21 cellular contexts compared by ENCODE assay signal in the genomic region with DNA sequence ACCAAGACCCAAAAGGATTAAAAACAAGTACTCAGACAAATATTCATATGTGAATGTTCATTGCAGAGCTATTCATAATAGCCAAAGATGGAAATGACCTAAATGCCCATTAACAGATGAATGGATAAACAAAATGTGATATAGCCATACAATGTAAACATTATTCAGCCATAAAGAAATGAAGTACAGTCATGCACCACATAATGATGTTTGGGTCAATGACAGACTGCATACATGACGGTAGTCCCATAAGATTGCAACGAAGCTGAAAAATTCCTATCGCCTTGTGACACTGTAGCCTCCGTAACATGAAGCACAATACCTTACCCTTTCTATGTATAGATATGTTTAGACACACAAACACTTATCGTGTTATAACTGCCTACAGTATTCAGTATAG.
DNase-seq lines count a peak whose midpoint lies in the region; ATAC-seq, FAIRE-seq and TF ChIP-seq lines count a peak whose summit lies in the region.
"Had no signal": no experiment of that assay in that cellular context is flagged by ENCODE, and none has a peak within 500 bp of the region (broad histone marks: within the 10 kb centered on the region; RNA-seq: fewer than 3 reads in every experiment).

No MANE protein-coding gene starts in this region.

- no peak overlapping the region for H3K18ac ChIP-seq in trophoblast cell (ENCODE audit: low read length)

- H3K14ac ChIP-seq in trophoblast cell (ENCODE audit: low read length) = no peak overlapping the region

- no peak overlapping the region for H4K91ac ChIP-seq in trophoblast cell (ENCODE audit: low read depth, low read length)

- H3K4me2 ChIP-seq in neural progenitor cell = no peak overlapping the region
- no peak overlapping the region for H3K4me2 ChIP-seq in trophoblast cell (ENCODE audit: low read length)

- no peaks in the 10 kb centered on the region for H3K79me1 ChIP-seq in trophoblast cell (ENCODE audit: low read length)

- H3K9ac ChIP-seq in neural progenitor cell (no peak overlapping the region), trophoblast cell (ENCODE audit: low read length) (no peak overlapping the region)
- H3K9ac ChIP-seq: GM23248 had no signal

- no peak overlapping the region for H4K8ac ChIP-seq in trophoblast cell (ENCODE audit: low read depth, low read length)

- H3K4ac ChIP-seq in trophoblast cell (ENCODE audit: low read depth, low read length) = no peak overlapping the region

- H3K4me1 Mint-ChIP-seq in neural progenitor cell = no peaks in the 10 kb centered on the region
- H3K4me1 Mint-ChIP-seq: CD4-positive, alpha-beta memory T cell had no signal

- H3K9me3 ChIP-seq in heart right ventricle (peaks cover 0 to 17% (median 0%) of the 10 kb centered on the region in 11 donors), mucosa of descending colon (peaks cover 10% of the 10 kb centered on the region), neural progenitor cell (ENCODE audit: low read depth) (no peaks in the 10 kb centered on the region), trophoblast cell (ENCODE audit: insufficient read depth, low read depth, low read length) (peaks cover 4% of the 10 kb centered on the region)

- peaks cover 14% of the 10 kb centered on the region for H3K9me3 Mint-ChIP-seq in neural progenitor cell

- no peak overlapping the region for H2BK12ac ChIP-seq in trophoblast cell (ENCODE audit: low read length)

- no peak overlapping the region for H3K4me3 Mint-ChIP-seq in neural progenitor cell
- H3K4me3 Mint-ChIP-seq: CD4-positive, alpha-beta memory T cell had no signal

- 80 to 87% methylated on average over 5 of the region's 5 CpGs for whole genome bisulfite sequencing in heart right ventricle, 2 donors
- WGBS in trophoblast cell (ENCODE audit: extremely low coverage, insufficient coverage, insufficient read length) = no CpG with 5 or more reads among the region's 5 CpGs

- no peaks in the 10 kb centered on the region for H3K36me3 Mint-ChIP-seq in neural progenitor cell

- H3K36me3 ChIP-seq in heart right ventricle = peaks cover 0 to 41% (median 7%) of the 10 kb centered on the region in 9 donors
- H3K36me3 ChIP-seq in bronchial epithelial cell (ENCODE audit: control insufficient read depth, insufficient read depth, low read length) = no peaks in the 10 kb centered on the region
- no peaks in the 10 kb centered on the region for H3K36me3 ChIP-seq in mucosa of descending colon (ENCODE audit: low read depth)
- H3K36me3 ChIP-seq in neural progenitor cell = no peaks in the 10 kb centered on the region
- H3K36me3 ChIP-seq in trophoblast cell (ENCODE audit: control insufficient read depth in 1 of 2, insufficient read depth in 2 of 2, low read length in 2 of 2) = no peaks in the 10 kb centered on the region

- FAIRE-seq in bronchial epithelial cell (lab: Jason Lieb, UNC) = peak; percentile 18
- FAIRE-seq: GM12891, GM18507, H1 had no signal

- no peak overlapping the region for H3K23ac ChIP-seq in trophoblast cell (ENCODE audit: low read length)

- no peaks in the 10 kb centered on the region for H4K20me1 ChIP-seq in neural progenitor cell (ENCODE audit: low read depth)

- H3K27me3 ChIP-seq in heart right ventricle = no peaks in the 10 kb centered on the region
- no peaks in the 10 kb centered on the region for H3K27me3 ChIP-seq in bronchial epithelial cell (ENCODE audit: control insufficient read depth, insufficient read depth, low read length)
- no peaks in the 10 kb centered on the region for H3K27me3 ChIP-seq in neural progenitor cell
- no peaks in the 10 kb centered on the region for H3K27me3 ChIP-seq in trophoblast cell (ENCODE audit: insufficient read depth, low read length)

- DNase-seq in heart right ventricle (no peak), Right ventricle myocardium superior (no peak), bronchial epithelial cell (ENCODE audit: low read depth) (no peak), mucosa of descending colon (no peak), neural progenitor cell (ENCODE audit: low spot score) (no peak), trophoblast cell (no peak)
- DNase-seq: 8988T; C1 segment of cervical spinal cord; Calu3; CD4-positive, alpha-beta memory T cell; COR-L47; DMS53; DMS79 treated with DMSO at 0.1 percent for 48 hours; GF-D8; GM23248; H7; HCEC 1CT had no signal

- intact Hi-C loops in heart right ventricle (cut with DNase I) (no loop called here), Right ventricle myocardium superior (cut with DNase I) (no loop called here), mucosa of descending colon (cut with DNase I, micrococcal nuclease) (no loop called here)

- peaks cover 10 to 83% (median 40%) of the 10 kb centered on the region in 9 donors for H3K4me1 ChIP-seq in heart right ventricle
- no peaks in the 10 kb centered on the region for H3K4me1 ChIP-seq in mucosa of descending colon (ENCODE audit: low read depth)
- no peaks in the 10 kb centered on the region for H3K4me1 ChIP-seq in neural progenitor cell
- H3K4me1 ChIP-seq in trophoblast cell (ENCODE audit: control insufficient read depth in 1 of 2, insufficient read depth in 2 of 2, low read length in 2 of 2) = no peaks in the 10 kb centered on the region

- no peak overlapping the region for H3K27ac Mint-ChIP-seq in neural progenitor cell
- H3K27ac Mint-ChIP-seq: CD4-positive, alpha-beta memory T cell had no signal

- no peak overlapping the region for H2BK120ac ChIP-seq in trophoblast cell (ENCODE audit: insufficient read depth, low read length, poor library complexity)

- H2AK5ac ChIP-seq in trophoblast cell (ENCODE audit: low read length) = no peak overlapping the region

- H3K27ac ChIP-seq in heart right ventricle = peak overlapping the region in 8 of 10 donors; percentile 36 to 71 (median 54)
- H3K27ac ChIP-seq in neural progenitor cell = no peak overlapping the region
- H3K27ac ChIP-seq in trophoblast cell (ENCODE audit: low read depth, low read length) = no peak overlapping the region
- H3K27ac ChIP-seq: GM23248 had no signal

- no peaks in the 10 kb centered on the region for H3F3A ChIP-seq in neural progenitor cell (ENCODE audit: low read depth)

- no peak overlapping the region for H2BK5ac ChIP-seq in trophoblast cell (ENCODE audit: low read depth, low read length, poor library complexity)

- no peak for TF ChIP-seq CTCF in heart right ventricle (IDR thresholded peaks at IDR 0.05)
- no peak for TF ChIP-seq CTCF in bronchial epithelial cell (IDR thresholded peaks at IDR 0.05; ENCODE audit: insufficient read depth, low read length, severe bottlenecking)
- no peak for TF ChIP-seq CTCF in mucosa of descending colon (IDR thresholded peaks at IDR 0.05)
- no peak for TF ChIP-seq CTCF in neural progenitor cell (IDR thresholded peaks at IDR 0.05)

- H3K4me3 ChIP-seq in heart right ventricle = no peak overlapping the region
- no peak overlapping the region for H3K4me3 ChIP-seq in bronchial epithelial cell (ENCODE audit: low read depth, low read length)
- H3K4me3 ChIP-seq in mucosa of descending colon = no peak overlapping the region
- no peak overlapping the region for H3K4me3 ChIP-seq in neural progenitor cell
- no peak overlapping the region for H3K4me3 ChIP-seq in trophoblast cell (ENCODE audit: low read depth, low read length)
- H3K4me3 ChIP-seq: GM23248 had no signal

- H2AFZ ChIP-seq in neural progenitor cell (replicated peaks) (no peak overlapping the region), trophoblast cell (ENCODE audit: insufficient read depth, low read length, poor library complexity) (no peak overlapping the region)
- H2AFZ ChIP-seq: GM23248 had no signal

- no peak overlapping the region for H4K12ac ChIP-seq in trophoblast cell (ENCODE audit: low read depth, low read length)

- H3K27me3 Mint-ChIP-seq in neural progenitor cell (ENCODE audit: insufficient read depth, low read depth) = no peaks in the 10 kb centered on the region

- no peak for ATAC-seq in heart right ventricle
- no peak for ATAC-seq in Right ventricle myocardium superior (ENCODE audit: poor library complexity)
- peak; percentile 77 for ATAC-seq in mucosa of descending colon
- no peak for ATAC-seq in GM21619 (IDR thresholded peaks at IDR 0.05; ENCODE audit: unreplicated experiment)

- H3K79me2 ChIP-seq in neural progenitor cell (ENCODE audit: low read depth) (no peaks in the 10 kb centered on the region), trophoblast cell (ENCODE audit: control insufficient read depth, insufficient read depth, low read length, poor library complexity) (no peaks in the 10 kb centered on the region)

Comparison
In these comparisons a context has a peak if more than half of its experiments do, and no peak if none do; other contexts are left out.
1. H3K27ac ChIP-seq: peak in heart right ventricle (8 of 10); none in neural progenitor cell (single experiment) and trophoblast cell (single experiment).